In genomic region chr1:2212542-2213491, GRCh38 we compare ENCODE assay signal across 8 cellular contexts. TPM values are rescaled to one million over a fixed set of nuclear protein-coding genes. Genes with fewer than 3 reads are reported as not detected.
DNase-seq lines count a peak whose midpoint lies in the region; ATAC-seq and TF ChIP-seq lines count a peak whose summit lies in the region.

No MANE protein-coding gene starts in this region.

- no peaks in the 10 kb centered on the region for H3K9me3 Mint-ChIP-seq in WTC11

- H3K27me3 ChIP-seq in spleen (replicated peaks in 1 of 7), result peaks cover 0 to 19% (median 0%) of the 10 kb centered on the region in 7 donors

- H3K4me1 Mint-ChIP-seq in WTC11, result 0 out of 2 replicates have a peak, but pooled peaks cover 6% of the 10 kb centered on the region

- H3K4me3 ChIP-seq in Jurkat, Clone E6-1 (ENCODE audit: low read length), result peak overlapping the region; percentile 15
- H3K4me3 ChIP-seq in spleen, result peak overlapping the region in 7 of 8 donors; percentile 16 to 61 (median 20)

- intact Hi-C loops in left colon (cut with DNase I, micrococcal nuclease), result no loop called here
- intact Hi-C loops in spleen (cut with DNase I; ENCODE audit: low total_unique reads), result no loop called here

- H3K36me3 ChIP-seq in spleen, result no peaks in the 10 kb centered on the region

- no peaks in the 10 kb centered on the region for H3K36me3 Mint-ChIP-seq in WTC11

- peak overlapping the region; percentile 71 to 96 (median 90) for H3K27ac ChIP-seq in spleen

- peaks cover 24 to 85% (median 58%) of the 10 kb centered on the region in 6 donors for H3K4me1 ChIP-seq in spleen

- H3K9me3 ChIP-seq in spleen, result no peaks in the 10 kb centered on the region

- WGBS in spleen, 5 donors, result 3 to 21% (median 11%) methylated on average over 9 to 49 of the region's 49 CpGs

- peak; percentile 79 for DNase-seq in COR-L47 (lab: John Stamatoyannopoulos, UW)
- DNase-seq in Jurkat, Clone E6-1 (ENCODE audit: low read depth, low spot score), result peak; percentile 41
- peak; percentile 88 for DNase-seq in WTC11 (ENCODE audit: low spot score)
- peak; percentile 90 for DNase-seq in ecto neural progenitor cell (ENCODE audit: low spot score)
- peak; percentile 84 to 87 for DNase-seq in left colon
- DNase-seq in spleen, result peak; percentile 94

- TF ChIP-seq CTCF in WTC11 (IDR thresholded peaks at IDR 0.05) (no peak), spleen (IDR thresholded peaks at IDR 0.05 in 8 of 11, conservative IDR thresholded peaks at IDR 0.05 in 3 of 11) (peak in 9 of 11 experiments; percentile 21 to 53 (median 45))

- CTCF ChIA-PET in WTC11 (lab: Charles Lee), result interaction anchor here (0.7 to 2.2 kb wide), 5 partner anchors 8 to 169 kb away, joined by 3 to 8 read pairs (median 4); partner anchors contain the start of gene FAAP20

- TF ChIP-seq POLR2A in spleen (IDR thresholded peaks at IDR 0.05), result no peak

- no peaks in the 10 kb centered on the region for H3K27me3 Mint-ChIP-seq in WTC11 (ENCODE audit: low read depth)

- peak; percentile 62 for ATAC-seq in WTC11
- ATAC-seq in left colon, result peak; percentile 86
- no peak for ATAC-seq in GM19467 (IDR thresholded peaks at IDR 0.05; ENCODE audit: unreplicated experiment)
- no peak for ATAC-seq in HG02571 (IDR thresholded peaks at IDR 0.05; ENCODE audit: unreplicated experiment)

- H3K4me3 Mint-ChIP-seq in WTC11, result peak overlapping the region; percentile 40

- peak overlapping the region; percentile 41; the same call in 1 of the 2 replicates for H3K27ac Mint-ChIP-seq in WTC11

- POLR2A ChIA-PET in WTC11 (lab: Charles Lee), result no interaction called here

TF ChIP-seq in WTC11, 78 proteins besides CTCF, POLR2A, EP300 and RAD21:
- TF ChIP-seq ETV6 (CRISPR knock-in tag; IDR thresholded peaks at IDR 0.05), result peak; percentile 58; the same call in 1 of the 2 replicates
- no peak for TF ChIP-seq ZNF671 (CRISPR knock-in tag; IDR thresholded peaks at IDR 0.05)
- no peak for TF ChIP-seq ZMAT4 (CRISPR knock-in tag; IDR thresholded peaks at IDR 0.05)
- TF ChIP-seq RORB (CRISPR knock-in tag; IDR thresholded peaks at IDR 0.05), result no peak
- 0 out of 2 replicates have a peak, but pooled peaks have one; percentile 3 for TF ChIP-seq SP1 (CRISPR knock-in tag; conservative IDR thresholded peaks at IDR 0.05)
- TF ChIP-seq TEAD1 (CRISPR knock-in tag; IDR thresholded peaks at IDR 0.05), result peak; percentile 36; the same call in 1 of the 2 replicates
- TF ChIP-seq MAX (CRISPR knock-in tag; IDR thresholded peaks at IDR 0.05), result peak; percentile 64; the same call in 1 of the 2 replicates
- peak; percentile 57; the same call in 1 of the 2 replicates for TF ChIP-seq HMGXB4 (CRISPR knock-in tag; IDR thresholded peaks at IDR 0.05)
- TF ChIP-seq PREB (CRISPR knock-in tag; IDR thresholded peaks at IDR 0.05; ENCODE audit: borderline replicate concordance), result no peak
- TF ChIP-seq MYBL2 (CRISPR knock-in tag; IDR thresholded peaks at IDR 0.05), result peak; percentile 61

RNA-seq across cellular contexts. Expression of gene SKI, which starts 15.3 kb away (rescaled TPM):
- 4.5 TPM for polyA plus RNA-seq in Jurkat, Clone E6-1 (2012; ENCODE audit: insufficient read depth, insufficient read length)
- total RNA-seq in WTC11 (2021) (75.5 to 88.6 TPM (median 75.6 TPM) in 3 replicates), left colon (10 to 100 TPM; 30.2 to 35.5 TPM), spleen (10 to 100 TPM; 47.4 to 100.0 (median 64.0) TPM)
- polyA plus RNA-seq in spleen, result 10 to 100 TPM in 1 of 3 donors, 1 to 10 TPM in 2; 4.4 to 16.8 (median 6.5) TPM

RNA-seq across cellular contexts. Expression of gene FAAP20, which starts 18.2 kb away (rescaled TPM):
- polyA plus RNA-seq in Jurkat, Clone E6-1 (2012; ENCODE audit: insufficient read depth, insufficient read length), result 56.3 TPM
- total RNA-seq in WTC11 (2021), result 133 to 151 TPM (median 150 TPM) in 3 replicates
- 10 to 100 TPM; 28.5 to 32.6 TPM for total RNA-seq in left colon
- 10 to 100 TPM; 20.6 to 64.0 (median 46.6) TPM for total RNA-seq in spleen
- 100 to 1,000 TPM in 1 of 3 donors, 10 to 100 TPM in 2; 66.8 to 113 (median 94.1) TPM for polyA plus RNA-seq in spleen

Comparison
In these comparisons a context has a peak if more than half of its experiments do, and no peak if none do; other contexts are left out.
1. DNase-seq: peak in every context shown above with its lines; median percentile 94 in spleen; 90 in ecto neural progenitor cell; 88 in WTC11; 86 in left colon; 79 in COR-L47; 41 in Jurkat, Clone E6-1.
2. ATAC-seq: peak in WTC11 (single experiment) and left colon (single experiment); none in GM19467 (single experiment) and HG02571 (single experiment).